In the genomic region with DNA sequence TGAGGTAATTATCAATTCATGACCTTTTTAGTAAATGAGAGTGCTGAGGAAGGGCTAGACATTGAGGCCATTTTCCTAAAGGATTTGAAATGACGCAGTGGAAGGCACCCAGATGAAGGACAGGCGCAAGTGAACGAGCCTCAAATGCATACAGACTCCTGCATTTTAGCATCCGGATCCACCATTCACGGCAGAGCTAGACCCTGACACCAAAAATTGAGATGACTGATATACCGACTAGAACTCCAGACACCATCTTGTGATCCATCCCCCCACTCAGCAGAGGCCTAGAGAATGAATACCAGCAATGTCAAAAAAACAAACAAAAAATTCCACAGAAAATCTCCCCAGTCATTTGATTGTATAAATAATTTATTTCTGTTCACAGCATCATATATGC, we compare ENCODE assay signal across 11 cellular contexts. TPM values are rescaled to one million over a fixed set of nuclear protein-coding genes. Genes with fewer than 3 reads are reported as not detected.
A peak's percentile ranks its signal among the peaks of the same experiment; 100 is the strongest.
DNase-seq lines count a peak whose midpoint lies in the region; ATAC-seq and TF ChIP-seq lines count a peak whose summit lies in the region.
"Had no signal": no experiment of that assay in that cellular context is flagged by ENCODE, and none has a peak within 500 bp of the region (broad histone marks: within the 10 kb centered on the region; RNA-seq: fewer than 3 reads in every experiment).

No MANE protein-coding gene starts in this region.

- no peak for ATAC-seq in left colon
- no peak for ATAC-seq in activated CD4-positive, CD25-positive, alpha-beta regulatory T cell treated with anti-CD3 and anti-CD28 coated beads, Interleukin-2, amount 50 U/mL, for 24 hours
- ATAC-seq in GM21529 (IDR thresholded peaks at IDR 0.05; ENCODE audit: unreplicated experiment), result no peak

- H3K4me3 Mint-ChIP-seq in MCF 10A (ENCODE audit: unreplicated experiment), result peak overlapping the region; percentile 18

- TF ChIP-seq CTCF in AG04449 (IDR thresholded peaks at IDR 0.05; ENCODE audit: insufficient read depth, low read length, missing control alignments) (no peak), MCF 10A (IDR thresholded peaks at IDR 0.05; ENCODE audit: unreplicated experiment) (no peak)

- intact Hi-C loops in MCF 10A (cut with micrococcal nuclease) (no loop called here), left colon (cut with DNase I, micrococcal nuclease) (no loop called here)

- H3K27me3 ChIP-seq in HUES64 (ENCODE audit: insufficient read depth, low read length), result peaks cover 20% of the 10 kb centered on the region
- peaks cover 5% of the 10 kb centered on the region for H3K27me3 ChIP-seq in mononuclear cell (ENCODE audit: insufficient read depth, low read length)

- CTCF ChIA-PET in AG04449 (lab: Yijun Ruan, JAX) (interaction anchor here (1.4 to 1.6 kb wide), 2 partner anchors 9 to 53 kb away, joined by 4 to 6 read pairs; no protein-coding TSS in a partner anchor), MCF 10A (lab: Yijun Ruan, JAX) (interaction anchor here (0.6 kb wide), 2 partner anchors 274 to 517 kb away, joined by 3 to 5 read pairs; no protein-coding TSS in a partner anchor)

- H3K9me3 ChIP-seq in HUES64 (ENCODE audit: insufficient read depth, low read depth, low read length) (no peaks in the 10 kb centered on the region), mononuclear cell (ENCODE audit: low read depth, low read length) (no peaks in the 10 kb centered on the region)

- BruUV-seq in MCF 10A (replicated peaks; lab: Mats Ljungman, UMichigan), result no TSS peak

- H3K9ac ChIP-seq in HUES64 (ENCODE audit: low read depth, low read length), result no peak overlapping the region
- H3K9ac ChIP-seq: parathyroid adenoma had no signal

- peaks cover 3% of the 10 kb centered on the region; the same call in 1 of the 2 replicates for H3K36me3 ChIP-seq in HUES64 (ENCODE audit: insufficient read depth, low read length)

- H3K9me3 Mint-ChIP-seq in MCF 10A (ENCODE audit: unreplicated experiment), result no peaks in the 10 kb centered on the region

- H3K36me3 Mint-ChIP-seq in MCF 10A (ENCODE audit: insufficient read depth, unreplicated experiment), result no peaks in the 10 kb centered on the region

- no peak overlapping the region for H3K27ac ChIP-seq in HUES64 (ENCODE audit: low read depth, low read length)
- H3K27ac ChIP-seq: parathyroid adenoma had no signal

- H3K4me1 ChIP-seq in HUES64 (ENCODE audit: insufficient read depth, low read length) (peaks cover 21% of the 10 kb centered on the region; the same call in 1 of the 2 replicates), mononuclear cell (ENCODE audit: insufficient read depth, low read length) (peaks cover 57% of the 10 kb centered on the region)
- H3K4me1 ChIP-seq: parathyroid adenoma had no signal

- no peaks in the 10 kb centered on the region for H3K27me3 Mint-ChIP-seq in MCF 10A (ENCODE audit: insufficient read depth, unreplicated experiment)

- POLR2A ChIA-PET in AG04449 (lab: Yijun Ruan, JAX), result interaction anchor here (0.7 kb wide), 1 partner anchor 207 kb away, joined by 3 read pairs; no protein-coding TSS in a partner anchor
- POLR2A ChIA-PET in MCF 10A (lab: Yijun Ruan, JAX), result interaction anchor here (0.6 to 2.1 kb wide), 4 partner anchors 45 to 188 kb away, joined by 3 to 7 read pairs (median 3); no protein-coding TSS in a partner anchor

- peak overlapping the region; percentile 17 for H3K27ac Mint-ChIP-seq in MCF 10A (ENCODE audit: low read depth, unreplicated experiment)

- DNase-seq in AG04449 (ENCODE audit: low read depth, low spot score) (no peak), MCF 10A (ENCODE audit: unreplicated experiment) (no peak), left colon (no peak), cerebellum (ENCODE audit: low spot score) (no peak)
- DNase-seq: activated CD4-positive, CD25-positive, alpha-beta regulatory T cell; NCI-H1092 had no signal

- WGBS in HUES64, result 91% methylated on average over 6 of the region's 6 CpGs

- H3K4me3 ChIP-seq in AG04449 (ENCODE audit: low read depth, low read length) (peak overlapping the region; percentile 98), HUES64 (ENCODE audit: low read length) (peak overlapping the region; percentile 93), mononuclear cell (ENCODE audit: low read length) (peak overlapping the region; percentile 84)

- H3K4me1 Mint-ChIP-seq in MCF 10A (ENCODE audit: insufficient read depth, unreplicated experiment), result peaks cover 29% of the 10 kb centered on the region

RNA-seq across cellular contexts. Expression of gene ARL4C, which starts 4.2 kb away (rescaled TPM):
- polyA plus RNA-seq in HUES64 (2013, experiment 1 of 2), result 15.5 TPM
- polyA plus RNA-seq in HUES64 (2013, experiment 2 of 2), result 17.4 TPM
- total RNA-seq in MCF 10A (2022) (3.5 and 6.4 TPM in 2 replicates), mononuclear cell (144 TPM), left colon (1 to 10 TPM; 3.4 to 8.3 TPM), cerebellum (17.5 TPM)
